In the genomic region with DNA sequence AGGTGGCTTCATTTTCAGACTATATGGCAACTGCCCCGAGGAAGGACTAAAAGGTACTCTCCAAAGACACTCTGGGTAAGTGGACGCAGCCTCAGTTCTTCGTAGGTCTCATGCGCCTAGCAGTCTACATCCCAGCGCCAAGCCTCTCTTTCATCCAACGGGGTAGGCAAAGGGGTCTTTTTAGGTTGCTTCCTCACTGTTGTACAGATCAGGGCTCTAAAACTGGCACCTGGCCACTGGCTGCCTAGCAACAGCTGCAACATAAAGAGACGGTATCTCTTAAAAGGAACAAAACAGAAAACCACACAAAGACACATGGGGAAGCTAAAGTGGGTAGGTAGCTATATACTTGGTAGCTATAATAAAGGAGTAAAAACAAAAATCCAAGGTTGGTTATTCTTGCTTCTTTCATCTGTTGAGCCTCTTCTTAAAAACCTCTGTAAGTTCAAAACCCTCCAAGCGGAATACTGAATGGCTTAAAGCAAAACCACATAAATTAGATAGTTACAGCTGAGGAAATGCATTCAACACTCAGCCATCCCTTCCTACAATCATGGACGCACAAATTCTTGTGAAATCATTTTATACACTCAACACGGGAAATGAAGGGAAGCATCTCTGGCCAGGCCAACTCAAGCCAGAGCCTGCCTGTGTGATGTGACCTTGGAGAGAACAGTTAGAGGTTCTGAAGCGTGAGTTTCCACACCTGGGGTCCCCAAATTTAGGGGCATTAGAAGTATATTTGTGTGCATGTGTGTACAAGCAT, we compare ENCODE assay signal across 8 cellular contexts.
DNase-seq lines count a peak whose midpoint lies in the region; TF ChIP-seq lines count a peak whose summit lies in the region.

No MANE protein-coding gene starts in this region.

- H3K79me2 ChIP-seq in parathyroid adenoma, result peaks cover 19% of the 10 kb centered on the region

- TF ChIP-seq CTCF in parathyroid adenoma (IDR thresholded peaks at IDR 0.05), result no peak

- peak; percentile 65 to 70 for DNase-seq in activated CD8-positive, alpha-beta memory T cell treated with anti-CD3 and anti-CD28 coated beads for 1 hour (ENCODE audit: extremely low read depth in 1 of 2, low read depth in 1 of 2)
- no peak for DNase-seq in activated CD8-positive, alpha-beta memory T cell treated with anti-CD3 and anti-CD28 coated beads, Interleukin-2, amount 50 U/mL, for 48 hours
- DNase-seq in NCI-H2029 treated with DMSO at 0.1 percent for 48 hours (lab: John Stamatoyannopoulos, UW) (peak; percentile 59), erythroblast (lab: John Stamatoyannopoulos, UW) (peak; percentile 56 to 75), SW480 (ENCODE audit: low spot score) (no peak), dedifferentiated amniotic fluid mesenchymal stem cell (ENCODE audit: extremely low spot score) (no peak)
- peak; percentile 52 for DNase-seq in activated CD4-positive, CD25-positive, alpha-beta regulatory T cell treated with anti-CD3 and anti-CD28 coated beads, Interleukin-2, amount 50 U/mL, for 72 hours

- no peaks in the 10 kb centered on the region for H3K27me3 ChIP-seq in parathyroid adenoma (ENCODE audit: control insufficient read depth, insufficient read depth, low read length)

- H2AFZ ChIP-seq in parathyroid adenoma, result no peak overlapping the region

- TF ChIP-seq POLR2A in erythroblast (IDR thresholded peaks at IDR 0.05; ENCODE audit: low read length), result peak; percentile 28

- H3K4me2 ChIP-seq in parathyroid adenoma (ENCODE audit: low read length), result peak overlapping the region; percentile 6

- H3K36me3 ChIP-seq in parathyroid adenoma (ENCODE audit: control insufficient read depth, insufficient read depth, low read length), result no peaks in the 10 kb centered on the region

- no peaks in the 10 kb centered on the region for H3K9me3 ChIP-seq in parathyroid adenoma (ENCODE audit: control insufficient read depth, low read length)

- H3K4me3 ChIP-seq in parathyroid adenoma (ENCODE audit: low read depth, low read length), result no peak overlapping the region

- H3K9ac ChIP-seq in parathyroid adenoma, result no peak overlapping the region

- no peak overlapping the region for H3K27ac ChIP-seq in parathyroid adenoma

- no peaks in the 10 kb centered on the region for H3K4me1 ChIP-seq in parathyroid adenoma

Comparison
In these comparisons a context has a peak if more than half of its experiments do, and no peak if none do; other contexts are left out.
1. DNase-seq: peak in activated CD8-positive, alpha-beta memory T cell treated with anti-CD3 and anti-CD28 coated beads for 1 hour (2 of 2), NCI-H2029 treated with DMSO at 0.1 percent for 48 hours (single experiment), activated CD4-positive, CD25-positive, alpha-beta regulatory T cell treated with anti-CD3 and anti-CD28 coated beads, Interleukin-2, amount 50 U/mL, for 72 hours (single experiment) and erythroblast (2 of 2); none in activated CD8-positive, alpha-beta memory T cell treated with anti-CD3 and anti-CD28 coated beads, Interleukin-2, amount 50 U/mL, for 48 hours (single experiment), SW480 (single experiment) and dedifferentiated amniotic fluid mesenchymal stem cell (single experiment).